ENCODE assay signal across 2 cellular contexts in the genomic region with DNA sequence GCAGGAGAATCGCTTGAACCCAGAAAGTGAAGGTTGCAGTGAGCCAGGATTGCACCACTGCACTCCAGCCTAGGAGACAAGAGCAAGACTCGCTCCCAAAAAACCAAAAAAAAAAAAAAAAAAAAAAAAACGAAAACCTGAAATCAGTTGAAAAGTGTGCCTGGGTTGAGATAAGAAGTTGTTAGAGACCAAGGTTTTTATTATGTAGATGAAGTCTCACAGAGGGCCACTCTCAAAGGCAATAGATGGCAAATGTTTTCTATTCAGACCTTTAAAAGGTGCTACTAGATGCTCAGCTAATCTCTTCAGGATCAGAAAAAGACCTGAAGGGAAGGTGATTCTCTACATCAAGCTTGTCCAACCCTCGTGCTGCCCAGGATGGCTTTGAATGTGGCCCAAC.
A peak's percentile ranks its signal among the peaks of the same experiment; 100 is the strongest.
TF ChIP-seq lines count a peak whose summit lies in the region.

No MANE protein-coding gene starts in this region.

TF ChIP-seq in A549, 52 proteins besides CTCF, POLR2A, EP300 and RAD21 (continued from another document):
- TF ChIP-seq POLR2AphosphoS2 (conservative IDR thresholded peaks at IDR 0.05; ENCODE audit: low read length) (no peak), HES2 (IDR thresholded peaks at IDR 0.05) (no peak), GATA3 (IDR thresholded peaks at IDR 0.05; ENCODE audit: borderline replicate concordance) (no peak), NR3C1 (IDR thresholded peaks at IDR 0.05) (no peak), NFE2L2 (conservative IDR thresholded peaks at IDR 0.05; ENCODE audit: low read length) (no peak), SMC3 (IDR thresholded peaks at IDR 0.05) (no peak), HOXA7 (CRISPR knock-in tag; IDR thresholded peaks at IDR 0.05) (no peak), HEYL (CRISPR knock-in tag; IDR thresholded peaks at IDR 0.05) (no peak), MAX (IDR thresholded peaks at IDR 0.05) (no peak), CHD4 (IDR thresholded peaks at IDR 0.05; ENCODE audit: borderline replicate concordance) (no peak), BCL3 (IDR thresholded peaks at IDR 0.05) (no peak)
- TF ChIP-seq, protein P1, sequence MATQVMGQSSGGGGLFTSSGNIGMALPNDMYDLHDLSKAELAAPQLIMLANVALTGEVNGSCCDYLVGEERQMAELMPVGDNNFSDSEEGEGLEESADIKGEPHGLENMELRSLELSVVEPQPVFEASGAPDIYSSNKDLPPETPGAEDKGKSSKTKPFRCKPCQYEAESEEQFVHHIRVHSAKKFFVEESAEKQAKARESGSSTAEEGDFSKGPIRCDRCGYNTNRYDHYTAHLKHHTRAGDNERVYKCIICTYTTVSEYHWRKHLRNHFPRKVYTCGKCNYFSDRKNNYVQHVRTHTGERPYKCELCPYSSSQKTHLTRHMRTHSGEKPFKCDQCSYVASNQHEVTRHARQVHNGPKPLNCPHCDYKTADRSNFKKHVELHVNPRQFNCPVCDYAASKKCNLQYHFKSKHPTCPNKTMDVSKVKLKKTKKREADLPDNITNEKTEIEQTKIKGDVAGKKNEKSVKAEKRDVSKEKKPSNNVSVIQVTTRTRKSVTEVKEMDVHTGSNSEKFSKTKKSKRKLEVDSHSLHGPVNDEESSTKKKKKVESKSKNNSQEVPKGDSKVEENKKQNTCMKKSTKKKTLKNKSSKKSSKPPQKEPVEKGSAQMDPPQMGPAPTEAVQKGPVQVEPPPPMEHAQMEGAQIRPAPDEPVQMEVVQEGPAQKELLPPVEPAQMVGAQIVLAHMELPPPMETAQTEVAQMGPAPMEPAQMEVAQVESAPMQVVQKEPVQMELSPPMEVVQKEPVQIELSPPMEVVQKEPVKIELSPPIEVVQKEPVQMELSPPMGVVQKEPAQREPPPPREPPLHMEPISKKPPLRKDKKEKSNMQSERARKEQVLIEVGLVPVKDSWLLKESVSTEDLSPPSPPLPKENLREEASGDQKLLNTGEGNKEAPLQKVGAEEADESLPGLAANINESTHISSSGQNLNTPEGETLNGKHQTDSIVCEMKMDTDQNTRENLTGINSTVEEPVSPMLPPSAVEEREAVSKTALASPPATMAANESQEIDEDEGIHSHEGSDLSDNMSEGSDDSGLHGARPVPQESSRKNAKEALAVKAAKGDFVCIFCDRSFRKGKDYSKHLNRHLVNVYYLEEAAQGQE (IDR thresholded peaks at IDR 0.05): no peak

TF ChIP-seq in HEK293, 187 proteins besides CTCF, POLR2A, EP300 and RAD21 (continued from another document):
- TF ChIP-seq ZNF266 (tag by site-specific recombination; IDR thresholded peaks at IDR 0.05; ENCODE audit: low read depth) (no peak), ZNF624 (tag by site-specific recombination; IDR thresholded peaks at IDR 0.05) (no peak), GLI2 (tag by site-specific recombination; IDR thresholded peaks at IDR 0.05; ENCODE audit: borderline replicate concordance, low read depth) (no peak), ZBTB48 (tag by site-specific recombination; IDR thresholded peaks at IDR 0.05) (no peak), ZNF362 (tag by site-specific recombination; IDR thresholded peaks at IDR 0.05) (peak; percentile 71)
- TF ChIP-seq, protein P2, sequence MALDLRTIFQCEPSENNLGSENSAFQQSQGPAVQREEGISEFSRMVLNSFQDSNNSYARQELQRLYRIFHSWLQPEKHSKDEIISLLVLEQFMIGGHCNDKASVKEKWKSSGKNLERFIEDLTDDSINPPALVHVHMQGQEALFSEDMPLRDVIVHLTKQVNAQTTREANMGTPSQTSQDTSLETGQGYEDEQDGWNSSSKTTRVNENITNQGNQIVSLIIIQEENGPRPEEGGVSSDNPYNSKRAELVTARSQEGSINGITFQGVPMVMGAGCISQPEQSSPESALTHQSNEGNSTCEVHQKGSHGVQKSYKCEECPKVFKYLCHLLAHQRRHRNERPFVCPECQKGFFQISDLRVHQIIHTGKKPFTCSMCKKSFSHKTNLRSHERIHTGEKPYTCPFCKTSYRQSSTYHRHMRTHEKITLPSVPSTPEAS (tag by site-specific recombination; IDR thresholded peaks at IDR 0.05): no peak
